31 cellular contexts compared by ENCODE assay signal in the genomic region with DNA sequence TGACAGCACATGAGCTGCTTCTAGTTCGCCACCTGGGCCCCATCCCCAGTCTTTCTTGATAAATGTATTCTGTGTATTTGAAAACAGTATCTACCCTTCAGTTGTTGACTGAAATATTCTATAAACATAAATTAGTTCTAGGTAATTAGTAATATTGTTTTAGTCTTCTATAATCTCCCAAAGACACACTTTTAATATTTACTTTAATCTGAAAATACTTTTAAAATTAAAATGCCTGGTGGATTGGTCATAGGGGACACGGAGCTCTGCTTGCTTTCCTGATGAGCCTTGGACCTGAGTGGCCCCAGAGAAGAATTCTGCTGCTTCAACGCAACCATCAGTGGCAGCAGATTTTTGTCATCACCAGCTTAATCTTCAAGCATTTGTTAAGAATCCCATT.
"Had no signal": no experiment of that assay in that cellular context is flagged by ENCODE, and none has a peak within 500 bp of the region (broad histone marks: within the 10 kb centered on the region; RNA-seq: fewer than 3 reads in every experiment).

No MANE protein-coding gene starts in this region.

- H3K4me1 ChIP-seq: adrenal gland, body of pancreas, breast epithelium had no signal

- DNase-seq: activated B cell treated with CpG ODN at 0.5 μM for 24 hours; activated CD4-positive, alpha-beta memory T cell treated with anti-CD3 and anti-CD28 coated beads for 36 hours; activated CD4-positive, alpha-beta T cell treated with anti-CD3 and anti-CD28 coated beads for 4 hours; activated CD4-positive, alpha-beta T cell treated with anti-CD3 and anti-CD28 coated beads, Interleukin-2, amount 50 U/mL, for 1 hour; activated CD4-positive, alpha-beta T cell treated with anti-CD3 and anti-CD28 coated beads, Interleukin-2, amount 50 U/mL, for 4 hours; activated CD4-positive, CD25-positive, alpha-beta regulatory T cell treated with anti-CD3 and anti-CD28 coated beads, Interleukin-2, amount 50 U/mL, for 72 hours; activated CD8-positive, alpha-beta memory T cell treated with anti-CD3 and anti-CD28 coated beads, Interleukin-2, amount 50 U/mL, for 4 hours; activated CD8-positive, alpha-beta T cell treated with anti-CD3 and anti-CD28 coated beads for 36 hours; activated effector memory CD4-positive, alpha-beta T cell treated with anti-CD3 and anti-CD28 coated beads, Interleukin-2, amount 50 U/mL, for 16 hours; activated gamma-delta T cell treated with Interleukin-2 at 50 U/mL for 16 hours; activated naive CD4-positive, alpha-beta T cell; activated naive CD4-positive, alpha-beta T cell treated with anti-CD3 and anti-CD28 coated beads for 36 hours; activated naive CD4-positive, alpha-beta T cell treated with anti-CD3 and anti-CD28 coated beads, Interleukin-2, amount 50 U/mL, for 16 hours; activated naive CD8-positive, alpha-beta T cell treated with anti-CD3 and anti-CD28 coated beads for 36 hours; activated T-cell treated with anti-CD3 and anti-CD28 coated beads for 4 hours; activated T-cell treated with anti-CD3 and anti-CD28 coated beads, Interleukin-2, amount 50 U/mL, for 1 hour; activated T-cell treated with anti-CD3 and anti-CD28 coated beads, Interleukin-2, amount 50 U/mL, for 4 hours; activated T-cell treated with anti-CD3 and anti-CD28 coated beads, Interleukin-2, amount 50 U/mL, for 72 hours; adrenal gland; amniotic stem cell; aorta; body of pancreas; brain microvascular endothelial cell; central memory CD4-positive, alpha-beta T cell; T-helper 1 cell; T-helper 2 cell; T-helper 9 cell had no signal

- ATAC-seq: activated CD8-positive, alpha-beta T cell treated with anti-CD3 and anti-CD28 coated beads for 36 hours; activated naive CD4-positive, alpha-beta T cell treated with anti-CD3 and anti-CD28 coated beads, Interleukin-2, amount 50 U/mL, for 72 hours; activated T-cell treated with anti-CD3 and anti-CD28 coated beads, Interleukin-2, amount 50 U/mL, for 4 hours; activated T-cell treated with anti-CD3 and anti-CD28 coated beads, Interleukin-2, amount 50 U/mL, for 72 hours; activated T-helper 17 cell treated with anti-CD3 and anti-CD28 coated beads, Interleukin-2, amount 50 U/mL, for 72 hours; body of pancreas had no signal

- H3K27ac ChIP-seq: adrenal gland, body of pancreas, brain microvascular endothelial cell, breast epithelium, VCaP had no signal

- H3K27me3 ChIP-seq: adrenal gland, body of pancreas, brain microvascular endothelial cell, breast epithelium had no signal

- H3K4me3 ChIP-seq: adrenal gland, body of pancreas, breast epithelium had no signal

- H3K36me3 ChIP-seq: adrenal gland, brain microvascular endothelial cell, breast epithelium had no signal

- H3K9me3 ChIP-seq: adrenal gland, body of pancreas had no signal
